In the genomic region with DNA sequence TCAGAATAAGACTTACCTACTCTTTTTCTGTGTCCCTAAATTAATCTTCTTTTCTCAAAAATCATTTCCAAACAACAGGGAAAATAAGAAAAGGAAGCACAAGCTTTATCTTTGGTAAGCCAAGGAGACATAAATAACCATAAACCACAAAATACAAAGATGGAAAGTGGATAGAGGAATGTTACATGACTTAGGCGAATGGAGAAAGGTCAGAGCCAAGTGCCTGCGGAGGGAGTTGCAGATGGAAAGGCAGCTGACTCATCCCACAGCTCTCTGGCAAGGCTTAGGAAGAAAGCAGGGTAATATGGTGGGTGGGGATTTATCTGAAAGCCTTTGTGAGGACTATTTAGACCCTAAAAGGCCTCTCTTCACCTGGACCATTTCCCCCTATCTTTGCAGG, we compare ENCODE assay signal across 18 cellular contexts.
DNase-seq lines count a peak whose midpoint lies in the region; ATAC-seq and TF ChIP-seq lines count a peak whose summit lies in the region.
"Had no signal": no experiment of that assay in that cellular context is flagged by ENCODE, and none has a peak within 500 bp of the region (broad histone marks: within the 10 kb centered on the region; RNA-seq: fewer than 3 reads in every experiment).

No MANE protein-coding gene starts in this region.

- no peaks in the 10 kb centered on the region for H3K9me3 ChIP-seq in NT2/D1 (ENCODE audit: insufficient read depth, low read length)
- H3K9me3 ChIP-seq in osteoblast (ENCODE audit: low read depth, low read length), result no peaks in the 10 kb centered on the region
- H3K9me3 ChIP-seq: esophagus muscularis mucosa had no signal

- H3K27me3 ChIP-seq in NT2/D1 (ENCODE audit: insufficient read depth, insufficient read length) (no peaks in the 10 kb centered on the region), osteoblast (ENCODE audit: insufficient read depth, low read length) (no peaks in the 10 kb centered on the region)
- H3K27me3 ChIP-seq: esophagus muscularis mucosa had no signal

- H2AFZ ChIP-seq in osteoblast (ENCODE audit: low read length), result peak overlapping the region; percentile 12

- peak; percentile 87 for DNase-seq in EL
- DNase-seq in NT2/D1 (ENCODE audit: low read depth, low spot score), result peak; percentile 22
- DNase-seq in epithelial cell of esophagus (ENCODE audit: low read depth), result peak; percentile 14
- DNase-seq in osteoblast (ENCODE audit: insufficient read length, low spot score, missing footprints), result peak; percentile 83
- DNase-seq in activated CD8-positive, alpha-beta memory T cell treated with anti-CD3 and anti-CD28 coated beads, Interleukin-2, amount 50 U/mL, for 48 hours, result no peak
- DNase-seq: activated T-cell treated with anti-CD3 and anti-CD28 coated beads, Interleukin-2, amount 50 U/mL, for 48 hours; COR-L47; left colon; NCI-H524 treated with DMSO at 0.1 percent for 48 hours; nucleus accumbens; SHP77 treated with DMSO at 0.1 percent for 48 hours; stimulated activated CD4-positive, alpha-beta T cell treated with anti-CD3 and anti-CD28 coated beads, Interleukin-2, amount 100 ng/mL, for 24 hours; stimulated activated naive CD8-positive, alpha-beta T cell treated with anti-CD3 and anti-CD28 coated beads, Interleukin-15, Interleukin-2, amounts not matched to agents 100 U/mL and 50 U/mL, for 24 hours had no signal

- peak overlapping the region; percentile 19 for H3K4me2 ChIP-seq in osteoblast (ENCODE audit: insufficient read depth, low read length)

- TF ChIP-seq CTCF in epithelial cell of esophagus (IDR thresholded peaks at IDR 0.05; ENCODE audit: insufficient read depth, low read depth, low read length, missing control alignments) (no peak), osteoblast (IDR thresholded peaks at IDR 0.05; ENCODE audit: extremely low read depth, low read depth, low read length) (no peak)

- no peak overlapping the region for H3K9ac ChIP-seq in NT2/D1 (ENCODE audit: insufficient read length, low read depth)

- H3K27ac ChIP-seq in osteoblast (ENCODE audit: low read depth, low read length), result peak overlapping the region; percentile 50
- H3K27ac ChIP-seq: esophagus muscularis mucosa had no signal

- H3K36me3 ChIP-seq in NT2/D1 (ENCODE audit: insufficient read depth, insufficient read length, low read length) (peaks cover 3% of the 10 kb centered on the region), osteoblast (ENCODE audit: insufficient read depth, low read length) (peaks cover 14% of the 10 kb centered on the region)

- H3K4me3 ChIP-seq in NT2/D1 (ENCODE audit: insufficient read length, low read depth) (no peak overlapping the region), epithelial cell of esophagus (ENCODE audit: low read length) (no peak overlapping the region), osteoblast (ENCODE audit: insufficient read depth, low read length) (no peak overlapping the region)
- H3K4me3 ChIP-seq: esophagus muscularis mucosa, GM12878 had no signal

- no peak for ATAC-seq in HG02981 (IDR thresholded peaks at IDR 0.05; ENCODE audit: unreplicated experiment)
- ATAC-seq in GM21423 (IDR thresholded peaks at IDR 0.05; ENCODE audit: unreplicated experiment), result no peak
- no peak for ATAC-seq in HG03097 (IDR thresholded peaks at IDR 0.05; ENCODE audit: low FRiP score, unreplicated experiment)
- ATAC-seq: GM12878; left colon; stimulated activated naive CD8-positive, alpha-beta T cell treated with anti-CD3 and anti-CD28 coated beads, Interleukin-15, Interleukin-2, amounts not matched to agents 100 U/mL and 50 U/mL, for 24 hours had no signal

- peaks cover 2% of the 10 kb centered on the region for H3K79me2 ChIP-seq in osteoblast (ENCODE audit: insufficient read depth, low read length)

- H3K4me1 ChIP-seq in NT2/D1 (ENCODE audit: insufficient read depth, insufficient read length) (no peaks in the 10 kb centered on the region), osteoblast (ENCODE audit: insufficient read depth, low read length) (peaks cover 45% of the 10 kb centered on the region)

- no peaks in the 10 kb centered on the region for H4K20me1 ChIP-seq in osteoblast (ENCODE audit: insufficient read depth, low read length)
